Comparison of ENCODE assay signal across 11 cellular contexts in genomic region chr7:158802535-158803199, GRCh38. TPM values are rescaled to one million over a fixed set of nuclear protein-coding genes. Genes with fewer than 3 reads are reported as not detected.
DNase-seq lines count a peak whose midpoint lies in the region; ATAC-seq and TF ChIP-seq lines count a peak whose summit lies in the region.
"Had no signal": no experiment of that assay in that cellular context is flagged by ENCODE, and none has a peak within 500 bp of the region (broad histone marks: within the 10 kb centered on the region; RNA-seq: fewer than 3 reads in every experiment).

No MANE protein-coding gene starts in this region.

- H3K4me2 ChIP-seq in OCI-LY7 (ENCODE audit: low read length) = no peak overlapping the region

- H3K36me3 ChIP-seq in HUES6 (ENCODE audit: control insufficient read depth, insufficient read depth, low read length) (peaks cover 35% of the 10 kb centered on the region), OCI-LY7 (ENCODE audit: insufficient read depth, low read length) (peaks cover 26% of the 10 kb centered on the region)
- H3K36me3 ChIP-seq: cardiac muscle cell had no signal

- ATAC-seq in GM21529 (IDR thresholded peaks at IDR 0.05; ENCODE audit: unreplicated experiment) (no peak), HG03565 (IDR thresholded peaks at IDR 0.05; ENCODE audit: unreplicated experiment) (no peak)

- DNase-seq in AG08395 (ENCODE audit: low spot score) (peak; percentile 58), MCF 10A (ENCODE audit: unreplicated experiment) (no peak), kidney glomerular epithelial cell (lab: John Stamatoyannopoulos, UW) (peak; percentile 74), activated gamma-delta T cell (lab: John Stamatoyannopoulos, UW) (no peak), OCI-LY7 (ENCODE audit: low spot score) (no peak)
- DNase-seq: MM.1S, naive B cell had no signal

- peaks cover 5% of the 10 kb centered on the region; the same call in 1 of the 2 replicates for H3K79me2 ChIP-seq in OCI-LY7 (ENCODE audit: insufficient read depth, low read depth, low read length)

- H3K9me3 ChIP-seq in HUES6 (ENCODE audit: control insufficient read depth, insufficient read depth, low read depth, low read length) = peaks cover 20% of the 10 kb centered on the region
- H3K9me3 ChIP-seq in OCI-LY7 (ENCODE audit: low read length) = peaks cover 31% of the 10 kb centered on the region

- TF ChIP-seq CTCF in MCF 10A (IDR thresholded peaks at IDR 0.05; ENCODE audit: unreplicated experiment) = no peak
- TF ChIP-seq CTCF in OCI-LY7 (conservative IDR thresholded peaks at IDR 0.05; ENCODE audit: low read length) = no peak

- H2AFZ ChIP-seq in OCI-LY7 (ENCODE audit: low read length) = no peak overlapping the region

- H3K4me3 Mint-ChIP-seq in MCF 10A (ENCODE audit: unreplicated experiment) = peak overlapping the region; percentile 25
- H3K4me3 Mint-ChIP-seq: naive B cell had no signal

- H3K9me3 Mint-ChIP-seq in MCF 10A (ENCODE audit: unreplicated experiment) = no peaks in the 10 kb centered on the region

- H3K4me1 ChIP-seq in HUES6 (ENCODE audit: control insufficient read depth, insufficient read depth, low read length) (0 out of 2 replicates have a peak, but pooled peaks cover 4% of the 10 kb centered on the region), OCI-LY7 (ENCODE audit: insufficient read depth, low read length, poor library complexity, severe bottlenecking) (no peaks in the 10 kb centered on the region)

- H3K27ac ChIP-seq in HUES6 (ENCODE audit: low read depth, low read length) (0 out of 2 replicates have a peak overlapping the region, but pooled peaks have one; percentile 19), OCI-LY7 (ENCODE audit: low read depth, low read length, poor library complexity, severe bottlenecking) (no peak overlapping the region)
- H3K27ac ChIP-seq: cardiac muscle cell had no signal

- intact Hi-C loops in MCF 10A (cut with micrococcal nuclease) = loop anchor here (1.0 kb wide), 1 partner anchor 27 kb away; the partner anchor contains the start of gene ESYT2
- intact Hi-C loops in OCI-LY7 (cut with micrococcal nuclease; ENCODE audit: unreplicated experiment) = no loop called here

- peaks cover 46% of the 10 kb centered on the region for H3K36me3 Mint-ChIP-seq in MCF 10A (ENCODE audit: insufficient read depth, unreplicated experiment)

- no TSS peak for BruUV-seq in MCF 10A (replicated peaks; lab: Mats Ljungman, UMichigan)
- BruUV-seq in OCI-LY7 (replicated peaks; lab: Mats Ljungman, UMichigan) = no TSS peak

- POLR2A ChIA-PET in MCF 10A (lab: Yijun Ruan, JAX) = interaction anchor here (0.6 to 3.1 kb wide), 10 partner anchors 9 to 62 kb away, joined by 3 to 26 read pairs (median 5); partner anchors contain the start of gene ESYT2
- POLR2A ChIA-PET in OCI-LY7 (lab: Charles Lee) = no interaction called here

- no peaks in the 10 kb centered on the region for H3K9me2 ChIP-seq in OCI-LY7 (ENCODE audit: insufficient read depth, low read length)

- CTCF ChIA-PET in MCF 10A (lab: Yijun Ruan, JAX) (interaction anchor here (0.7 to 1.3 kb wide), 3 partner anchors 9 to 68 kb away, joined by 3 to 5 read pairs (median 4); no protein-coding TSS in a partner anchor), OCI-LY7 (lab: Charles Lee; ENCODE audit: unreplicated experiment) (no interaction called here)

- H3K4me1 Mint-ChIP-seq in MCF 10A (ENCODE audit: insufficient read depth, unreplicated experiment) = peaks cover 10% of the 10 kb centered on the region

- peak overlapping the region; percentile 77 for H3K27ac Mint-ChIP-seq in MCF 10A (ENCODE audit: low read depth, unreplicated experiment)

- no peak overlapping the region for H3K9ac ChIP-seq in HUES6 (ENCODE audit: low read length)

- no peaks in the 10 kb centered on the region for H3K27me3 Mint-ChIP-seq in MCF 10A (ENCODE audit: insufficient read depth, unreplicated experiment)
- H3K27me3 Mint-ChIP-seq: naive B cell had no signal

- H3K27me3 ChIP-seq in HUES6 (ENCODE audit: control insufficient read depth, insufficient read depth, low read length) = no peaks in the 10 kb centered on the region
- H3K27me3 ChIP-seq: cardiac muscle cell had no signal

- no peaks in the 10 kb centered on the region for H4K20me1 ChIP-seq in OCI-LY7 (ENCODE audit: insufficient read depth, low read length)

- no peak overlapping the region for H3K4me3 ChIP-seq in HUES6 (ENCODE audit: low read depth, low read length)
- no peak overlapping the region for H3K4me3 ChIP-seq in OCI-LY7 (ENCODE audit: low read depth, low read length, poor library complexity, severe bottlenecking)
- H3K4me3 ChIP-seq: cardiac muscle cell had no signal

RNA-seq across cellular contexts. Expression of gene ESYT2, which starts 26.6 kb away (rescaled TPM):
- total RNA-seq in MCF 10A (2022) (74.1 and 78.6 TPM in 2 replicates), OCI-LY7 (2022) (24.2 and 25.7 TPM in 2 replicates)
- total RNA-seq in OCI-LY7 (2014; rRNA removed; shearing (Covaris generic)) = 30.5 and 33.7 TPM in 2 replicates

RNA-seq across cellular contexts. Expression of gene DYNC2I1, which starts 53.7 kb away (rescaled TPM):
- total RNA-seq in MCF 10A (2022) (14.4 and 16.5 TPM in 2 replicates), OCI-LY7 (2022) (12.0 TPM in 2 replicates)
- 5.6 and 17.1 TPM in 2 replicates for total RNA-seq in OCI-LY7 (2014; rRNA removed; shearing (Covaris generic))

Comparison
In these comparisons a context has a peak if more than half of its experiments do, and no peak if none do; other contexts are left out.
1. DNase-seq: peak in AG08395 (single experiment) and kidney glomerular epithelial cell (single experiment); none in MCF 10A (single experiment), activated gamma-delta T cell (single experiment) and OCI-LY7 (single experiment).